Comparison of ENCODE assay signal across 2 cellular contexts in genomic region chr18:13374468-13375301, GRCh38.
TF ChIP-seq lines count a peak whose summit lies in the region.

No MANE protein-coding gene starts in this region.

TF ChIP-seq in A549, 52 proteins besides CTCF, POLR2A, EP300 and RAD21 (continued from another document):
- TF ChIP-seq ESRRA (IDR thresholded peaks at IDR 0.05; ENCODE audit: borderline replicate concordance, low read length) (no peak), RNF2 (IDR thresholded peaks at IDR 0.05; ENCODE audit: borderline replicate concordance, low read depth) (no peak), MAFK (IDR thresholded peaks at IDR 0.05; ENCODE audit: partially characterized antibody) (no peak), BHLHE40 (IDR thresholded peaks at IDR 0.05; ENCODE audit: low read depth, low read length) (no peak), ZC3H11A (IDR thresholded peaks at IDR 0.05) (no peak), NR3C1 (IDR thresholded peaks at IDR 0.05) (no peak), HOXB13 (CRISPR knock-in tag; IDR thresholded peaks at IDR 0.05; ENCODE audit: low read depth) (no peak), RARB (CRISPR knock-in tag; IDR thresholded peaks at IDR 0.05) (no peak), HMGXB4 (CRISPR knock-in tag; IDR thresholded peaks at IDR 0.05; ENCODE audit: borderline replicate concordance) (no peak)
- TF ChIP-seq, protein P1, sequence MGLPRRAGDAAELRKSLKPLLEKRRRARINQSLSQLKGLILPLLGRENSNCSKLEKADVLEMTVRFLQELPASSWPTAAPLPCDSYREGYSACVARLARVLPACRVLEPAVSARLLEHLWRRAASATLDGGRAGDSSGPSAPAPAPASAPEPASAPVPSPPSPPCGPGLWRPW (IDR thresholded peaks at IDR 0.05), result no peak
- TF ChIP-seq, protein P2, sequence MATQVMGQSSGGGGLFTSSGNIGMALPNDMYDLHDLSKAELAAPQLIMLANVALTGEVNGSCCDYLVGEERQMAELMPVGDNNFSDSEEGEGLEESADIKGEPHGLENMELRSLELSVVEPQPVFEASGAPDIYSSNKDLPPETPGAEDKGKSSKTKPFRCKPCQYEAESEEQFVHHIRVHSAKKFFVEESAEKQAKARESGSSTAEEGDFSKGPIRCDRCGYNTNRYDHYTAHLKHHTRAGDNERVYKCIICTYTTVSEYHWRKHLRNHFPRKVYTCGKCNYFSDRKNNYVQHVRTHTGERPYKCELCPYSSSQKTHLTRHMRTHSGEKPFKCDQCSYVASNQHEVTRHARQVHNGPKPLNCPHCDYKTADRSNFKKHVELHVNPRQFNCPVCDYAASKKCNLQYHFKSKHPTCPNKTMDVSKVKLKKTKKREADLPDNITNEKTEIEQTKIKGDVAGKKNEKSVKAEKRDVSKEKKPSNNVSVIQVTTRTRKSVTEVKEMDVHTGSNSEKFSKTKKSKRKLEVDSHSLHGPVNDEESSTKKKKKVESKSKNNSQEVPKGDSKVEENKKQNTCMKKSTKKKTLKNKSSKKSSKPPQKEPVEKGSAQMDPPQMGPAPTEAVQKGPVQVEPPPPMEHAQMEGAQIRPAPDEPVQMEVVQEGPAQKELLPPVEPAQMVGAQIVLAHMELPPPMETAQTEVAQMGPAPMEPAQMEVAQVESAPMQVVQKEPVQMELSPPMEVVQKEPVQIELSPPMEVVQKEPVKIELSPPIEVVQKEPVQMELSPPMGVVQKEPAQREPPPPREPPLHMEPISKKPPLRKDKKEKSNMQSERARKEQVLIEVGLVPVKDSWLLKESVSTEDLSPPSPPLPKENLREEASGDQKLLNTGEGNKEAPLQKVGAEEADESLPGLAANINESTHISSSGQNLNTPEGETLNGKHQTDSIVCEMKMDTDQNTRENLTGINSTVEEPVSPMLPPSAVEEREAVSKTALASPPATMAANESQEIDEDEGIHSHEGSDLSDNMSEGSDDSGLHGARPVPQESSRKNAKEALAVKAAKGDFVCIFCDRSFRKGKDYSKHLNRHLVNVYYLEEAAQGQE (IDR thresholded peaks at IDR 0.05), result no peak

TF ChIP-seq in HCT116, 20 proteins besides CTCF, POLR2A, EP300 and RAD21:
- no peak for TF ChIP-seq JUND (IDR thresholded peaks at IDR 0.05)
- no peak for TF ChIP-seq SIN3A (IDR thresholded peaks at IDR 0.05; ENCODE audit: low read depth)
- TF ChIP-seq, protein P2 (IDR thresholded peaks at IDR 0.05; ENCODE audit: low read depth), result no peak
- TF ChIP-seq ZBTB33 (IDR thresholded peaks at IDR 0.05; ENCODE audit: extremely low read depth, insufficient replicate concordance, low read length), result no peak
- TF ChIP-seq CBX3 (IDR thresholded peaks at IDR 0.05; ENCODE audit: low read depth), result no peak
- no peak for TF ChIP-seq CEBPB (IDR thresholded peaks at IDR 0.05; ENCODE audit: low read depth)
- no peak for TF ChIP-seq ELF1 (IDR thresholded peaks at IDR 0.05; ENCODE audit: borderline replicate concordance, low read depth)
- TF ChIP-seq YY1 (IDR thresholded peaks at IDR 0.05; ENCODE audit: extremely low read depth, insufficient replicate concordance, low read depth, low read length), result no peak
- no peak for TF ChIP-seq EZH2phosphoT487 (IDR thresholded peaks at IDR 0.05; ENCODE audit: borderline replicate concordance)
